11 cellular contexts compared by ENCODE assay signal in the genomic region with DNA sequence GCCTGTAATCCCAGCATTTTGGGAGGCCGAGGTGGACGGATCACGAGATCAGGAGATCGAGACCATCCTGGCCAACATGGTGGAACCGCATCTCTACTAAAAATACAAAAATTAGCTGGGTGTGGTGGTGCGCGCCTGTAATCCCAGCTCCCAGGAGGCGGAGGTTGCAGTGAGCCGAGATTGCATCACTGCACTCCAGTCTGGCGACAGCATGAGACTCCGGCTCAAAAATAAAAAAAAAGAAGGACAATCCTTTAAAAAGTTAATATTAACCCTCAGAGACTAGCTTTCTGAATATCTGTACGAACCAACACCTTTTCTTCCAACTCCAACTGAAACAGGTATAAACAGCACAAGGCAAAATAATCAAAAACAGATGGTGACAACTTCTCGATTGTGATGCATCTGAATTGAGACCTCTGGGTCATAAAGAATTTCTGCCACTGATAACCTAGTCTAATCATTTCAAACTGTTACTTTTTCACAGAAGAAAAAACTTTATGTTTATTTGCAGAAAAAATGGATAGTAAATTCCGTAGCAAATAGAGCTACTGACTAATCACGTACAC. TPM values are rescaled to one million over a fixed set of nuclear protein-coding genes. Genes with fewer than 3 reads are reported as not detected.
DNase-seq lines count a peak whose midpoint lies in the region; ATAC-seq and TF ChIP-seq lines count a peak whose summit lies in the region.
"Had no signal": no experiment of that assay in that cellular context is flagged by ENCODE, and none has a peak within 500 bp of the region (broad histone marks: within the 10 kb centered on the region; RNA-seq: fewer than 3 reads in every experiment).

No MANE protein-coding gene starts in this region.

- intact Hi-C loops in stomach (cut with DNase I; ENCODE audit: low total_unique reads), result loop anchor here (5.0 kb wide), 1 partner anchor 78 kb away; no protein-coding TSS in a partner anchor

- no peaks in the 10 kb centered on the region for H3K9me3 ChIP-seq in stomach

- 86 to 92% (median 90%) methylated on average over 14 to 15 of the region's 15 CpGs for WGBS in stomach, 5 donors

- ATAC-seq in left lobe of liver, result peak; percentile 64

- in situ Hi-C loops in brain microvascular endothelial cell (cut with HindIII; ENCODE audit: low pct_ligation_motif_present, low sequenced_read_pairs), result loop anchor here (10.0 kb wide), 1 partner anchor 80 kb away; no protein-coding TSS in a partner anchor

- peaks cover 7 to 64% (median 17%) of the 10 kb centered on the region in 4 donors for H3K4me1 ChIP-seq in stomach

- DNase-seq in HFFc6 (peak; percentile 5), brain microvascular endothelial cell (no peak), left lobe of liver (ENCODE audit: low spot score) (peak; percentile 65), stomach (no peak), HT-29 (ENCODE audit: low spot score) (no peak), T-helper 1 cell (no peak), H7 (no peak), NAMALWA (ENCODE audit: low spot score) (no peak)
- DNase-seq: MM.1S, OCI-M1 had no signal

- peaks cover 9% of the 10 kb centered on the region for H3K36me3 Mint-ChIP-seq in HFFc6 (ENCODE audit: low read depth)

- H3K4me3 Mint-ChIP-seq in HFFc6, result peak overlapping the region; percentile 69

- H3K36me3 ChIP-seq in brain microvascular endothelial cell (replicated peaks), result no peaks in the 10 kb centered on the region
- peaks cover 0 to 6% (median 0%) of the 10 kb centered on the region in 4 donors for H3K36me3 ChIP-seq in stomach
- no peaks in the 10 kb centered on the region for H3K36me3 ChIP-seq in H7 (replicated peaks; ENCODE audit: control insufficient read depth, insufficient read depth, low read length)

- no peak for TF ChIP-seq EP300 in stomach (IDR thresholded peaks at IDR 0.05)

- H3K27me3 Mint-ChIP-seq in HFFc6 (ENCODE audit: insufficient read depth), result no peaks in the 10 kb centered on the region; the same call in none of the 2 replicates

- H3K27ac ChIP-seq in brain microvascular endothelial cell (peak overlapping the region; percentile 54), stomach (peak overlapping the region in 3 of 5 donors; percentile 8 to 94 (median 15))
- H3K27ac ChIP-seq: HL-60 had no signal

- H3K27me3 ChIP-seq in brain microvascular endothelial cell (replicated peaks) (no peaks in the 10 kb centered on the region), stomach (no peaks in the 10 kb centered on the region), H7 (ENCODE audit: control insufficient read depth, insufficient read depth, low read length) (no peaks in the 10 kb centered on the region)

- TF ChIP-seq CTCF in HFFc6 (IDR thresholded peaks at IDR 0.05) (no peak), brain microvascular endothelial cell (IDR thresholded peaks at IDR 0.05; ENCODE audit: low read depth, low read length, missing control alignments) (no peak), stomach (IDR thresholded peaks at IDR 0.05) (no peak)

- H3K9me3 Mint-ChIP-seq in HFFc6, result no peaks in the 10 kb centered on the region

- H3K4me1 Mint-ChIP-seq in HFFc6 (ENCODE audit: low read depth), result peaks cover 48% of the 10 kb centered on the region

- H3K4me3 ChIP-seq in brain microvascular endothelial cell (ENCODE audit: low read depth, low read length), result no peak overlapping the region
- no peak overlapping the region for H3K4me3 ChIP-seq in stomach
- no peak overlapping the region for H3K4me3 ChIP-seq in H7 (ENCODE audit: insufficient read depth, low read depth, low read length)

- TF ChIP-seq POLR2A in stomach (IDR thresholded peaks at IDR 0.05), result no peak

- peak overlapping the region; percentile 95 for H3K27ac Mint-ChIP-seq in HFFc6

RNA-seq across cellular contexts. Expression of a gene that starts 27.8 kb away (rescaled TPM):
- 10 to 100 TPM; 62.5 to 71.9 (median 69.1) TPM for total RNA-seq in HFFc6 (2021; fragmentation: NEBNext Ultra II Directional; extraction: Animal tissue kit (Norgen Biotek cat#: 25700))
- total RNA-seq in left lobe of liver, result 38.9 TPM
- total RNA-seq in stomach, result 100 to 1,000 TPM in 1 of 5 donors, 10 to 100 TPM in 4; 66.6 to 133 (median 87.5) TPM
- 10 to 100 TPM; 16.0 to 16.7 (median 16.2) TPM for polyA plus RNA-seq in stomach
- total RNA-seq in HT-29 (2014; rRNA removed; shearing (Covaris generic)), result 23.3 and 26.6 TPM in 2 replicates
- total RNA-seq in H7 (2014; rRNA removed; shearing (Covaris generic)), result 21.7 and 24.8 TPM in 2 replicates

Comparison
In these comparisons a context has a peak if more than half of its experiments do, and no peak if none do; other contexts are left out.
1. DNase-seq: peak in HFFc6 (single experiment) and left lobe of liver (single experiment); none in brain microvascular endothelial cell (single experiment), stomach (single experiment), HT-29 (single experiment), T-helper 1 cell (0 of 5), H7 (single experiment) and NAMALWA (single experiment).